In the genomic region with DNA sequence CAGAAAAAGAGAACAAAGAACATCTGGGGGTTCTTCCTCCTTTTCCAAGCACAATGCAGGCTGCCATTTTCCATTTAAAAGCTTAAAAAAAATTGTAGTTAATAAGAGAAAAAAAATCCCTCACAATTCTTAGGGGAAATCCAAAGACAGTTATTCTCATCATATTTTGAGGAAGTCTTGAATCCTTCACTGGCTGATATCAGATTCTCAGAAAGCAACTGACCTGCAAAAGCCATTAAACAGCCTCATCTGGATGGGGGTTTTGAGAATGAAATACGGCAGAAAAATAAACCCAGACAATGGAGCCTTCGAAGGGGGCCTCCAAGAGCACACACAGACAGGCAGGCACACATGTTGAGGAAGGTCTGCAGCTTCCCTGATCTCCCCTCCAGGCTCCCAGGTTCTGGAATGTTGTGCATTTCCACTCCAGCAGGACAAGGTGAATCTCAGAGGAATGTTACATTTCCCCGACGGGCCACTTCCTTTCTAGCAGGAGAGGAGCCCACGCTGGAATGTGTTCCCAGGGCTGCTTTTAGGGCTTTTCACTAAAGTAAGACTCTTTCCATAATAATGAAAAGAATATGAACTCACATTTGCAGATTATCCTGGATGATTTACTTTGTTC, we compare ENCODE assay signal across 1 cellular context.
TF ChIP-seq lines count a peak whose summit lies in the region.

No MANE protein-coding gene starts in this region.

TF ChIP-seq in endothelial cell of umbilical vein, 7 proteins besides CTCF, POLR2A, EP300 and RAD21 (continued from another document):
- TF ChIP-seq, protein P1, sequence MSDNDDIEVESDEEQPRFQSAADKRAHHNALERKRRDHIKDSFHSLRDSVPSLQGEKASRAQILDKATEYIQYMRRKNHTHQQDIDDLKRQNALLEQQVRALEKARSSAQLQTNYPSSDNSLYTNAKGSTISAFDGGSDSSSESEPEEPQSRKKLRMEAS (IDR thresholded peaks at IDR 0.05; ENCODE audit: insufficient read depth, insufficient read length): no peak
- no peak for TF ChIP-seq EZH2 (IDR thresholded peaks at IDR 0.05; ENCODE audit: borderline replicate concordance, low read depth, low read length, severe bottlenecking)
- no peak for TF ChIP-seq GATA2 (IDR thresholded peaks at IDR 0.05; ENCODE audit: insufficient read depth, insufficient read length, low read depth, low read length)
- TF ChIP-seq MYC (IDR thresholded peaks at IDR 0.05; ENCODE audit: low read depth, low read length): no peak
- TF ChIP-seq FOS (IDR thresholded peaks at IDR 0.05; ENCODE audit: borderline replicate concordance, insufficient read depth, low read length): no peak
